ENCODE assay signal across 9 cellular contexts in genomic region chr1:7646981-7647901, GRCh38.
DNase-seq lines count a peak whose midpoint lies in the region; ATAC-seq, FAIRE-seq and TF ChIP-seq lines count a peak whose summit lies in the region.
"Had no signal": no experiment of that assay in that cellular context is flagged by ENCODE, and none has a peak within 500 bp of the region (broad histone marks: within the 10 kb centered on the region; RNA-seq: fewer than 3 reads in every experiment).

No MANE protein-coding gene starts in this region.

- DNase-seq in EL (peak; percentile 48), MM.1S (peak; percentile 46), UCSD-AML1 (lab: John Stamatoyannopoulos, UW; ENCODE audit: unreplicated experiment) (peak; percentile 68), K562 (ENCODE audit: extremely low read depth in 1 of 4, low spot score in 3 of 4) (peak; percentile 68 to 95 (median 92)), islet precursor cell (peak; percentile 74)
- DNase-seq in stimulated activated CD4-positive, alpha-beta T cell treated with anti-CD3 and anti-CD28 coated beads, Interleukin-1b, Interleukin-23, amount 100 ng/mL, for 48 hours = peak; percentile 65

- POLR2A ChIA-PET in K562 (lab: Yijun Ruan, JAX) = interaction anchor here (0.7 to 1.5 kb wide), 2 partner anchors 16 to 185 kb away, joined by 3 read pairs; no protein-coding TSS in a partner anchor

- no peak for TF ChIP-seq EP300 in K562 (IDR thresholded peaks at IDR 0.05; ENCODE audit: low read length)

- H3K36me3 ChIP-seq in MM.1S (replicated peaks; ENCODE audit: insufficient read depth, low read length) (no peaks in the 10 kb centered on the region), K562 (ENCODE audit: control insufficient read depth, insufficient read depth, low read length) (no peaks in the 10 kb centered on the region)

- H3K27ac ChIP-seq in MM.1S (ENCODE audit: low read length) (no peak overlapping the region), K562 (ENCODE audit: extremely low read depth, low read depth, low read length) (no peak overlapping the region)

- no peaks in the 10 kb centered on the region for H3K9me3 ChIP-seq in MM.1S (replicated peaks; ENCODE audit: insufficient read depth, low read length)
- no peaks in the 10 kb centered on the region for H3K9me3 ChIP-seq in K562 (replicated peaks; ENCODE audit: control insufficient read depth, insufficient read depth, low read depth, low read length)

- TF ChIP-seq CTCF in MM.1S (IDR thresholded peaks at IDR 0.05; ENCODE audit: low read length) (peak; percentile 88), K562 (IDR thresholded peaks at IDR 0.05 in 2 of 3, conservative IDR thresholded peaks at IDR 0.05 in 1 of 3; ENCODE audit: insufficient read depth in 2 of 3, low read depth in 1 of 3, low read length in 3 of 3) (peak; percentile 92 to 94 (median 92))

- TF ChIP-seq RAD21 in K562 (CRISPR knock-in tag; conservative IDR thresholded peaks at IDR 0.05 in 1 of 2, IDR thresholded peaks at IDR 0.05 in 1 of 2) = peak; percentile 95 to 97

- peak; percentile 70 for FAIRE-seq in K562 (lab: Jason Lieb, UNC)
- FAIRE-seq: endometrium had no signal

- H2AFZ ChIP-seq in MM.1S (ENCODE audit: low read length) (no peak overlapping the region), K562 (ENCODE audit: low read depth, low read length) (no peak overlapping the region)

- H3K9ac ChIP-seq in MM.1S (ENCODE audit: low read length) (no peak overlapping the region), K562 (ENCODE audit: insufficient read depth in 1 of 2, low read depth in 2 of 2, low read length in 2 of 2) (no peak overlapping the region; a peak in 1 of 4 replicates)

- intact Hi-C loops in K562 (cut with micrococcal nuclease) = loop anchor here (5.0 to 10.0 kb wide), 2 partner anchors 192 to 425 kb away; no protein-coding TSS in a partner anchor

- H3K4me3 ChIP-seq in MM.1S (ENCODE audit: low read length) (no peak overlapping the region), K562 (no peak overlapping the region)

- in situ Hi-C loops in K562 (cut with MboI) = loop anchor here (10.0 kb wide), 1 partner anchor 422 kb away; no protein-coding TSS in a partner anchor

- H3K9me2 ChIP-seq in MM.1S (replicated peaks; ENCODE audit: insufficient read depth, low read length) = no peaks in the 10 kb centered on the region

- H3K4me1 ChIP-seq in MM.1S (ENCODE audit: low read length) (no peaks in the 10 kb centered on the region), K562 (replicated peaks in 1 of 2; ENCODE audit: control insufficient read depth in 2 of 2, insufficient read depth in 2 of 2, low read length in 2 of 2) (peaks cover 0 to 9% of the 10 kb centered on the region in 2 experiments; a peak in 1 of 5 replicates)

- H3K4me2 ChIP-seq in MM.1S (ENCODE audit: low read depth, low read length) (no peak overlapping the region), K562 (ENCODE audit: insufficient read depth, low read length) (no peak overlapping the region)

- H3K27me3 ChIP-seq in MM.1S (replicated peaks; ENCODE audit: insufficient read depth, low read length) (peaks cover 74% of the 10 kb centered on the region), K562 (ENCODE audit: control insufficient read depth in 2 of 2, insufficient read depth in 2 of 2, low read length in 2 of 2) (peaks cover 22 to 59% of the 10 kb centered on the region in 2 experiments; a peak in 3 of 5 replicates)

- H3K9me1 ChIP-seq in K562 (ENCODE audit: control insufficient read depth, insufficient read depth, low read length) = peaks cover 7% of the 10 kb centered on the region

- no TSS peak for BruUV-seq in K562 (replicated peaks; lab: Mats Ljungman, UMichigan)

- H3K79me2 ChIP-seq in MM.1S (ENCODE audit: low read length) (no peaks in the 10 kb centered on the region), K562 (ENCODE audit: control insufficient read depth, insufficient read depth, low read length) (no peaks in the 10 kb centered on the region)

- TF ChIP-seq POLR2A in K562 (conservative IDR thresholded peaks at IDR 0.05) = no peak

- no peaks in the 10 kb centered on the region for H4K20me1 ChIP-seq in MM.1S (ENCODE audit: insufficient read depth, low read length)
- H4K20me1 ChIP-seq in K562 (replicated peaks; ENCODE audit: control insufficient read depth, insufficient read depth, low read length) = peaks cover 14% of the 10 kb centered on the region; the same call in 1 of the 2 replicates

- CTCF ChIA-PET in K562 (lab: Yijun Ruan, JAX; ENCODE audit: low intra/inter-chr PET ratio) = interaction anchor here (0.9 to 1.7 kb wide), 5 partner anchors 193 to 928 kb away, joined by 3 to 6 read pairs (median 5); no protein-coding TSS in a partner anchor

- peak; percentile 94 for ATAC-seq in K562
- ATAC-seq in HG02884 (IDR thresholded peaks at IDR 0.05; ENCODE audit: unreplicated experiment) = no peak
- no peak for ATAC-seq in GM19455 (IDR thresholded peaks at IDR 0.05; ENCODE audit: unreplicated experiment)

- no peaks in the 10 kb centered on the region for H3F3A ChIP-seq in MM.1S (ENCODE audit: insufficient read depth, low read length)

- WGBS in K562 (ENCODE audit: insufficient coverage, low coverage, missing lambda C conversion rate) = 28% methylated on average over 30 of the region's 30 CpGs

TF ChIP-seq in K562, 482 proteins besides CTCF, POLR2A, EP300 and RAD21:
- TF ChIP-seq MYC (IDR thresholded peaks at IDR 0.05; ENCODE audit: low read depth, low read length) (0 out of 2 replicates have a peak, but pooled peaks have one; percentile 13), MYC (CRISPR knock-in tag; IDR thresholded peaks at IDR 0.05; ENCODE audit: borderline replicate concordance, low read depth) (no peak), STAG1 (CRISPR knock-in tag; IDR thresholded peaks at IDR 0.05; ENCODE audit: borderline replicate concordance) (peak; percentile 57; the same call in 1 of the 2 replicates), ATF6 (CRISPR knock-in tag; IDR thresholded peaks at IDR 0.05) (no peak), DEAF1 (CRISPR knock-in tag; IDR thresholded peaks at IDR 0.05) (peak; percentile 93; the same call in 1 of the 2 replicates), SMC3 (conservative IDR thresholded peaks at IDR 0.05; ENCODE audit: insufficient read depth, low read depth, low read length) (peak; percentile 96), SOX6 (IDR thresholded peaks at IDR 0.05) (peak; percentile 31; the same call in 1 of the 2 replicates), XRCC5 (IDR thresholded peaks at IDR 0.05; ENCODE audit: low read depth, low read length) (peak; percentile 61; the same call in 1 of the 2 replicates), RB1 (IDR thresholded peaks at IDR 0.05; ENCODE audit: low read depth) (0 out of 2 replicates have a peak, but pooled peaks have one; percentile 24), SIRT6 (IDR thresholded peaks at IDR 0.05; ENCODE audit: low read depth, low read length) (no peak), CC2D1A (IDR thresholded peaks at IDR 0.05) (peak; percentile 71), ARID2 (IDR thresholded peaks at IDR 0.05) (0 out of 2 replicates have a peak, but pooled peaks have one; percentile 45)
- TF ChIP-seq, protein P1, sequence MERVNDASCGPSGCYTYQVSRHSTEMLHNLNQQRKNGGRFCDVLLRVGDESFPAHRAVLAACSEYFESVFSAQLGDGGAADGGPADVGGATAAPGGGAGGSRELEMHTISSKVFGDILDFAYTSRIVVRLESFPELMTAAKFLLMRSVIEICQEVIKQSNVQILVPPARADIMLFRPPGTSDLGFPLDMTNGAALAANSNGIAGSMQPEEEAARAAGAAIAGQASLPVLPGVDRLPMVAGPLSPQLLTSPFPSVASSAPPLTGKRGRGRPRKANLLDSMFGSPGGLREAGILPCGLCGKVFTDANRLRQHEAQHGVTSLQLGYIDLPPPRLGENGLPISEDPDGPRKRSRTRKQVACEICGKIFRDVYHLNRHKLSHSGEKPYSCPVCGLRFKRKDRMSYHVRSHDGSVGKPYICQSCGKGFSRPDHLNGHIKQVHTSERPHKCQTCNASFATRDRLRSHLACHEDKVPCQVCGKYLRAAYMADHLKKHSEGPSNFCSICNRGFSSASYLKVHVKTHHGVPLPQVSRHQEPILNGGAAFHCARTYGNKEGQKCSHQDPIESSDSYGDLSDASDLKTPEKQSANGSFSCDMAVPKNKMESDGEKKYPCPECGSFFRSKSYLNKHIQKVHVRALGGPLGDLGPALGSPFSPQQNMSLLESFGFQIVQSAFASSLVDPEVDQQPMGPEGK (CRISPR knock-in tag; IDR thresholded peaks at IDR 0.05; ENCODE audit: borderline replicate concordance) = no peak
